ENCODE assay signal across 1 cellular context in the genomic region with DNA sequence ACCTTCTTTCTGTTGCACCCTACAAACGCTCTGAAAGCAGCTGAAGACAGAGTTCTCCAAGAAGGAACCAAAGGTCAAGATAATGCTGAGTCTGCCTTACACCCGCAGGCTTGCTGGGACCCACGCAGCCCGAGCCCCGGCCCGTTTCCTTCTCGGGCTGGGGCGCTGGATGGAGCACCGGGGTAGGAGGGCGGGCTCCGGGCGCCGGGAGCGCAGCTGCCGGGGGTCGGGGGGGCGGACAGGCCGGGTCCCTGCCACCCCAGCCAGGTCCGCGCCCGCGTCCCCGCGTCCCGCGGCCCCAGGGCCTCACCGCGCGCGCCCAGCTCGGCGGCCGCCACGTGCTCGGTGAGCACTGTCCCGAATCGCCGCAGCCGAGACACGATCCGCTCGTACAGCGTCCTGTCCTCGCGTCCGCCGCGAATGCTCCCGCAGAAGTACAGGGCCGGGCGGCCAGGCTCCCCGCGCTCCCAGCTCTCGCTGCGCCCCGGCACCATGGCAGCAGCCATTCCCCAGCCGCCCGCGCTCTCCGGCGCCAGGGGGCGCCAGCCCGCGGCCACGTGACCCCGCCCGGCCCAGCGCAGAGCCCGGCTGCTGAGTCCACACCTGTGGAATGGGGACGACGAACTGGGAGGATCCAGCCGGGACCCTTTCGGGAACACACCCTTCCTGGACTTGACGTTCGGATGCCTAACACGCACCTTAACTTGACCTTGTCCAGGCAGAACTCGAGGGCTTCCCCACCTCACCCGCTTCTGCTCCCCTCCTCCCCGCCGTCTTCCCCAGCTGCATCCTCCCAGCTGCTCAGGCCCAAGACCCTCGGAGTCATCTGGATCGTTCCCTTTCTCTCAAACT.
TF ChIP-seq lines count a peak whose summit lies in the region.

A gene with protein sequence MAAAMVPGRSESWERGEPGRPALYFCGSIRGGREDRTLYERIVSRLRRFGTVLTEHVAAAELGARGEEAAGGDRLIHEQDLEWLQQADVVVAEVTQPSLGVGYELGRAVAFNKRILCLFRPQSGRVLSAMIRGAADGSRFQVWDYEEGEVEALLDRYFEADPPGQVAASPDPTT (minus strand): TSS at position 531 of the 852 bp plus-strand sequence. CDS start 25 bp downstream, at position 506.

TF ChIP-seq in HepG2, 621 proteins besides CTCF, POLR2A, EP300 and RAD21 (continued from another document and continues in another):
- TF ChIP-seq RORA (CRISPR knock-in tag; IDR thresholded peaks at IDR 0.05), result no peak
- TF ChIP-seq ETV5 (CRISPR knock-in tag; IDR thresholded peaks at IDR 0.05; ENCODE audit: borderline replicate concordance), result 0 out of 2 replicates have a peak, but pooled peaks have one; percentile 23
- peak; percentile 75; the same call in 1 of the 2 replicates for TF ChIP-seq ESRRA (CRISPR knock-in tag; IDR thresholded peaks at IDR 0.05; ENCODE audit: low read depth)
- TF ChIP-seq STAT5B (CRISPR knock-in tag; IDR thresholded peaks at IDR 0.05), result no peak; the same call in 1 of the 2 replicates
- TF ChIP-seq MTA1 (CRISPR knock-in tag; IDR thresholded peaks at IDR 0.05; ENCODE audit: borderline replicate concordance), result peak; percentile 91
- TF ChIP-seq, protein P1, sequence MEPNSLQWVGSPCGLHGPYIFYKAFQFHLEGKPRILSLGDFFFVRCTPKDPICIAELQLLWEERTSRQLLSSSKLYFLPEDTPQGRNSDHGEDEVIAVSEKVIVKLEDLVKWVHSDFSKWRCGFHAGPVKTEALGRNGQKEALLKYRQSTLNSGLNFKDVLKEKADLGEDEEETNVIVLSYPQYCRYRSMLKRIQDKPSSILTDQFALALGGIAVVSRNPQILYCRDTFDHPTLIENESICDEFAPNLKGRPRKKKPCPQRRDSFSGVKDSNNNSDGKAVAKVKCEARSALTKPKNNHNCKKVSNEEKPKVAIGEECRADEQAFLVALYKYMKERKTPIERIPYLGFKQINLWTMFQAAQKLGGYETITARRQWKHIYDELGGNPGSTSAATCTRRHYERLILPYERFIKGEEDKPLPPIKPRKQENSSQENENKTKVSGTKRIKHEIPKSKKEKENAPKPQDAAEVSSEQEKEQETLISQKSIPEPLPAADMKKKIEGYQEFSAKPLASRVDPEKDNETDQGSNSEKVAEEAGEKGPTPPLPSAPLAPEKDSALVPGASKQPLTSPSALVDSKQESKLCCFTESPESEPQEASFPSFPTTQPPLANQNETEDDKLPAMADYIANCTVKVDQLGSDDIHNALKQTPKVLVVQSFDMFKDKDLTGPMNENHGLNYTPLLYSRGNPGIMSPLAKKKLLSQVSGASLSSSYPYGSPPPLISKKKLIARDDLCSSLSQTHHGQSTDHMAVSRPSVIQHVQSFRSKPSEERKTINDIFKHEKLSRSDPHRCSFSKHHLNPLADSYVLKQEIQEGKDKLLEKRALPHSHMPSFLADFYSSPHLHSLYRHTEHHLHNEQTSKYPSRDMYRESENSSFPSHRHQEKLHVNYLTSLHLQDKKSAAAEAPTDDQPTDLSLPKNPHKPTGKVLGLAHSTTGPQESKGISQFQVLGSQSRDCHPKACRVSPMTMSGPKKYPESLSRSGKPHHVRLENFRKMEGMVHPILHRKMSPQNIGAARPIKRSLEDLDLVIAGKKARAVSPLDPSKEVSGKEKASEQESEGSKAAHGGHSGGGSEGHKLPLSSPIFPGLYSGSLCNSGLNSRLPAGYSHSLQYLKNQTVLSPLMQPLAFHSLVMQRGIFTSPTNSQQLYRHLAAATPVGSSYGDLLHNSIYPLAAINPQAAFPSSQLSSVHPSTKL (CRISPR knock-in tag; IDR thresholded peaks at IDR 0.05), result peak; percentile 33; the same call in 1 of the 2 replicates
- peak; percentile 36; the same call in 1 of the 2 replicates for TF ChIP-seq HMG20A (CRISPR knock-in tag; IDR thresholded peaks at IDR 0.05; ENCODE audit: borderline replicate concordance)
- TF ChIP-seq ISL2 (CRISPR knock-in tag; IDR thresholded peaks at IDR 0.05), result peak; percentile 60
- TF ChIP-seq PHF20 (CRISPR knock-in tag; IDR thresholded peaks at IDR 0.05), result peak; percentile 60
- TF ChIP-seq SPEN (CRISPR knock-in tag; IDR thresholded peaks at IDR 0.05; ENCODE audit: low read depth), result peak; percentile 81; the same call in 1 of the 2 replicates
- TF ChIP-seq ZKSCAN8 (CRISPR knock-in tag; IDR thresholded peaks at IDR 0.05; ENCODE audit: borderline replicate concordance), result peak; percentile 29; the same call in 1 of the 2 replicates
- TF ChIP-seq ZNF83 (CRISPR knock-in tag; IDR thresholded peaks at IDR 0.05; ENCODE audit: borderline replicate concordance), result peak; percentile 26
- TF ChIP-seq, protein P2, sequence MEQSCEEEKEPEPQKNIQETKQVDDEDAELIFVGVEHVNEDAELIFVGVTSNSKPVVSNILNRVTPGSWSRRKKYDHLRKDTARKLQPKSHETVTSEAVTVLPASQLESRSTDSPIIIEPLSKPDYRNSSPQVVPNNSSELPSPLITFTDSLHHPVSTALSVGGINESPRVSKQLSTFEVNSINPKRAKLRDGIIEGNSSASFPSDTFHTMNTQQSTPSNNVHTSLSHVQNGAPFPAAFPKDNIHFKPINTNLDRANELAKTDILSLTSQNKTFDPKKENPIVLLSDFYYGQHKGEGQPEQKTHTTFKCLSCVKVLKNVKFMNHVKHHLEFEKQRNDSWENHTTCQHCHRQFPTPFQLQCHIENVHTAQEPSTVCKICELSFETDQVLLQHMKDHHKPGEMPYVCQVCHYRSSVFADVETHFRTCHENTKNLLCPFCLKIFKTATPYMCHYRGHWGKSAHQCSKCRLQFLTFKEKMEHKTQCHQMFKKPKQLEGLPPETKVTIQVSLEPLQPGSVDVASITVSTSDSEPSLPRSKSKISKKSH (CRISPR knock-in tag; IDR thresholded peaks at IDR 0.05; ENCODE audit: borderline replicate concordance), result no peak; the same call in 1 of the 2 replicates
- TF ChIP-seq, protein P3, sequence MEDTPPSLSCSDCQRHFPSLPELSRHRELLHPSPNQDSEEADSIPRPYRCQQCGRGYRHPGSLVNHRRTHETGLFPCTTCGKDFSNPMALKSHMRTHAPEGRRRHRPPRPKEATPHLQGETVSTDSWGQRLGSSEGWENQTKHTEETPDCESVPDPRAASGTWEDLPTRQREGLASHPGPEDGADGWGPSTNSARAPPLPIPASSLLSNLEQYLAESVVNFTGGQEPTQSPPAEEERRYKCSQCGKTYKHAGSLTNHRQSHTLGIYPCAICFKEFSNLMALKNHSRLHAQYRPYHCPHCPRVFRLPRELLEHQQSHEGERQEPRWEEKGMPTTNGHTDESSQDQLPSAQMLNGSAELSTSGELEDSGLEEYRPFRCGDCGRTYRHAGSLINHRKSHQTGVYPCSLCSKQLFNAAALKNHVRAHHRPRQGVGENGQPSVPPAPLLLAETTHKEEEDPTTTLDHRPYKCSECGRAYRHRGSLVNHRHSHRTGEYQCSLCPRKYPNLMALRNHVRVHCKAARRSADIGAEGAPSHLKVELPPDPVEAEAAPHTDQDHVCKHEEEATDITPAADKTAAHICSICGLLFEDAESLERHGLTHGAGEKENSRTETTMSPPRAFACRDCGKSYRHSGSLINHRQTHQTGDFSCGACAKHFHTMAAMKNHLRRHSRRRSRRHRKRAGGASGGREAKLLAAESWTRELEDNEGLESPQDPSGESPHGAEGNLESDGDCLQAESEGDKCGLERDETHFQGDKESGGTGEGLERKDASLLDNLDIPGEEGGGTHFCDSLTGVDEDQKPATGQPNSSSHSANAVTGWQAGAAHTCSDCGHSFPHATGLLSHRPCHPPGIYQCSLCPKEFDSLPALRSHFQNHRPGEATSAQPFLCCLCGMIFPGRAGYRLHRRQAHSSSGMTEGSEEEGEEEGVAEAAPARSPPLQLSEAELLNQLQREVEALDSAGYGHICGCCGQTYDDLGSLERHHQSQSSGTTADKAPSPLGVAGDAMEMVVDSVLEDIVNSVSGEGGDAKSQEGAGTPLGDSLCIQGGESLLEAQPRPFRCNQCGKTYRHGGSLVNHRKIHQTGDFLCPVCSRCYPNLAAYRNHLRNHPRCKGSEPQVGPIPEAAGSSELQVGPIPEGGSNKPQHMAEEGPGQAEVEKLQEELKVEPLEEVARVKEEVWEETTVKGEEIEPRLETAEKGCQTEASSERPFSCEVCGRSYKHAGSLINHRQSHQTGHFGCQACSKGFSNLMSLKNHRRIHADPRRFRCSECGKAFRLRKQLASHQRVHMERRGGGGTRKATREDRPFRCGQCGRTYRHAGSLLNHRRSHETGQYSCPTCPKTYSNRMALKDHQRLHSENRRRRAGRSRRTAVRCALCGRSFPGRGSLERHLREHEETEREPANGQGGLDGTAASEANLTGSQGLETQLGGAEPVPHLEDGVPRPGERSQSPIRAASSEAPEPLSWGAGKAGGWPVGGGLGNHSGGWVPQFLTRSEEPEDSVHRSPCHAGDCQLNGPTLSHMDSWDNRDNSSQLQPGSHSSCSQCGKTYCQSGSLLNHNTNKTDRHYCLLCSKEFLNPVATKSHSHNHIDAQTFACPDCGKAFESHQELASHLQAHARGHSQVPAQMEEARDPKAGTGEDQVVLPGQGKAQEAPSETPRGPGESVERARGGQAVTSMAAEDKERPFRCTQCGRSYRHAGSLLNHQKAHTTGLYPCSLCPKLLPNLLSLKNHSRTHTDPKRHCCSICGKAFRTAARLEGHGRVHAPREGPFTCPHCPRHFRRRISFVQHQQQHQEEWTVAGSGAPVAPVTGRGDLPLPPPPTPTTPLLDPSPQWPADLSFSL (CRISPR knock-in tag; IDR thresholded peaks at IDR 0.05), result no peak
- no peak for TF ChIP-seq ZNF350 (CRISPR knock-in tag; IDR thresholded peaks at IDR 0.05; ENCODE audit: borderline replicate concordance, low read depth)
- peak; percentile 82; the same call in 1 of the 2 replicates for TF ChIP-seq BRCA1 (CRISPR knock-in tag; IDR thresholded peaks at IDR 0.05)
- no peak for TF ChIP-seq NPAS2 (CRISPR knock-in tag; IDR thresholded peaks at IDR 0.05; ENCODE audit: borderline replicate concordance)
- TF ChIP-seq, protein P4, sequence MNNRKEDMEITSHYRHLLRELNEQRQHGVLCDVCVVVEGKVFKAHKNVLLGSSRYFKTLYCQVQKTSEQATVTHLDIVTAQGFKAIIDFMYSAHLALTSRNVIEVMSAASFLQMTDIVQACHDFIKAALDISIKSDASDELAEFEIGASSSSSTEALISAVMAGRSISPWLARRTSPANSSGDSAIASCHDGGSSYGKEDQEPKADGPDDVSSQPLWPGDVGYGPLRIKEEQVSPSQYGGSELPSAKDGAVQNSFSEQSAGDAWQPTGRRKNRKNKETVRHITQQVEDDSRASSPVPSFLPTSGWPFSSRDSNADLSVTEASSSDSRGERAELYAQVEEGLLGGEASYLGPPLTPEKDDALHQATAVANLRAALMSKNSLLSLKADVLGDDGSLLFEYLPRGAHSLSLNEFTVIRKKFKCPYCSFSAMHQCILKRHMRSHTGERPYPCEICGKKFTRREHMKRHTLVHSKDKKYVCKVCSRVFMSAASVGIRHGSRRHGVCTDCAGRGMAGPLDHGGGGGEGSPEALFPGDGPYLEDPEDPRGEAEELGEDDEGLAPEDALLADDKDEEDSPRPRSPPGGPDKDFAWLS (CRISPR knock-in tag; IDR thresholded peaks at IDR 0.05; ENCODE audit: borderline replicate concordance), result no peak
- TF ChIP-seq DNMT3B (CRISPR knock-in tag; conservative IDR thresholded peaks at IDR 0.05), result no peak
- TF ChIP-seq, protein P5, sequence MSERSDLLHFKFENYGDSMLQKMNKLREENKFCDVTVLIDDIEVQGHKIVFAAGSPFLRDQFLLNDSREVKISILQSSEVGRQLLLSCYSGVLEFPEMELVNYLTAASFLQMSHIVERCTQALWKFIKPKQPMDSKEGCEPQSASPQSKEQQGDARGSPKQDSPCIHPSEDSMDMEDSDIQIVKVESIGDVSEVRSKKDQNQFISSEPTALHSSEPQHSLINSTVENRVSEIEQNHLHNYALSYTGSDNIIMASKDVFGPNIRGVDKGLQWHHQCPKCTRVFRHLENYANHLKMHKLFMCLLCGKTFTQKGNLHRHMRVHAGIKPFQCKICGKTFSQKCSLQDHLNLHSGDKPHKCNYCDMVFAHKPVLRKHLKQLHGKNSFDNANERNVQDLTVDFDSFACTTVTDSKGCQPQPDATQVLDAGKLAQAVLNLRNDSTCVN (CRISPR knock-in tag; IDR thresholded peaks at IDR 0.05; ENCODE audit: borderline replicate concordance), result 0 out of 2 replicates have a peak, but pooled peaks have one; percentile 50
- TF ChIP-seq KAT2B (IDR thresholded peaks at IDR 0.05; ENCODE audit: borderline replicate concordance, low read depth, low read length), result no peak
- TF ChIP-seq, protein P6, sequence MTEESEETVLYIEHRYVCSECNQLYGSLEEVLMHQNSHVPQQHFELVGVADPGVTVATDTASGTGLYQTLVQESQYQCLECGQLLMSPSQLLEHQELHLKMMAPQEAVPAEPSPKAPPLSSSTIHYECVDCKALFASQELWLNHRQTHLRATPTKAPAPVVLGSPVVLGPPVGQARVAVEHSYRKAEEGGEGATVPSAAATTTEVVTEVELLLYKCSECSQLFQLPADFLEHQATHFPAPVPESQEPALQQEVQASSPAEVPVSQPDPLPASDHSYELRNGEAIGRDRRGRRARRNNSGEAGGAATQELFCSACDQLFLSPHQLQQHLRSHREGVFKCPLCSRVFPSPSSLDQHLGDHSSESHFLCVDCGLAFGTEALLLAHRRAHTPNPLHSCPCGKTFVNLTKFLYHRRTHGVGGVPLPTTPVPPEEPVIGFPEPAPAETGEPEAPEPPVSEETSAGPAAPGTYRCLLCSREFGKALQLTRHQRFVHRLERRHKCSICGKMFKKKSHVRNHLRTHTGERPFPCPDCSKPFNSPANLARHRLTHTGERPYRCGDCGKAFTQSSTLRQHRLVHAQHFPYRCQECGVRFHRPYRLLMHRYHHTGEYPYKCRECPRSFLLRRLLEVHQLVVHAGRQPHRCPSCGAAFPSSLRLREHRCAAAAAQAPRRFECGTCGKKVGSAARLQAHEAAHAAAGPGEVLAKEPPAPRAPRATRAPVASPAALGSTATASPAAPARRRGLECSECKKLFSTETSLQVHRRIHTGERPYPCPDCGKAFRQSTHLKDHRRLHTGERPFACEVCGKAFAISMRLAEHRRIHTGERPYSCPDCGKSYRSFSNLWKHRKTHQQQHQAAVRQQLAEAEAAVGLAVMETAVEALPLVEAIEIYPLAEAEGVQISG (CRISPR knock-in tag; IDR thresholded peaks at IDR 0.05), result peak; percentile 86
- TF ChIP-seq, protein P7, sequence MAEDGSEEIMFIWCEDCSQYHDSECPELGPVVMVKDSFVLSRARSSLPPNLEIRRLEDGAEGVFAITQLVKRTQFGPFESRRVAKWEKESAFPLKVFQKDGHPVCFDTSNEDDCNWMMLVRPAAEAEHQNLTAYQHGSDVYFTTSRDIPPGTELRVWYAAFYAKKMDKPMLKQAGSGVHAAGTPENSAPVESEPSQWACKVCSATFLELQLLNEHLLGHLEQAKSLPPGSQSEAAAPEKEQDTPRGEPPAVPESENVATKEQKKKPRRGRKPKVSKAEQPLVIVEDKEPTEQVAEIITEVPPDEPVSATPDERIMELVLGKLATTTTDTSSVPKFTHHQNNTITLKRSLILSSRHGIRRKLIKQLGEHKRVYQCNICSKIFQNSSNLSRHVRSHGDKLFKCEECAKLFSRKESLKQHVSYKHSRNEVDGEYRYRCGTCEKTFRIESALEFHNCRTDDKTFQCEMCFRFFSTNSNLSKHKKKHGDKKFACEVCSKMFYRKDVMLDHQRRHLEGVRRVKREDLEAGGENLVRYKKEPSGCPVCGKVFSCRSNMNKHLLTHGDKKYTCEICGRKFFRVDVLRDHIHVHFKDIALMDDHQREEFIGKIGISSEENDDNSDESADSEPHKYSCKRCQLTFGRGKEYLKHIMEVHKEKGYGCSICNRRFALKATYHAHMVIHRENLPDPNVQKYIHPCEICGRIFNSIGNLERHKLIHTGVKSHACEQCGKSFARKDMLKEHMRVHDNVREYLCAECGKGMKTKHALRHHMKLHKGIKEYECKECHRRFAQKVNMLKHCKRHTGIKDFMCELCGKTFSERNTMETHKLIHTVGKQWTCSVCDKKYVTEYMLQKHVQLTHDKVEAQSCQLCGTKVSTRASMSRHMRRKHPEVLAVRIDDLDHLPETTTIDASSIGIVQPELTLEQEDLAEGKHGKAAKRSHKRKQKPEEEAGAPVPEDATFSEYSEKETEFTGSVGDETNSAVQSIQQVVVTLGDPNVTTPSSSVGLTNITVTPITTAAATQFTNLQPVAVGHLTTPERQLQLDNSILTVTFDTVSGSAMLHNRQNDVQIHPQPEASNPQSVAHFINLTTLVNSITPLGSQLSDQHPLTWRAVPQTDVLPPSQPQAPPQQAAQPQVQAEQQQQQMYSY (CRISPR knock-in tag; IDR thresholded peaks at IDR 0.05), result peak; percentile 85
- TF ChIP-seq ZNF17 (CRISPR knock-in tag; IDR thresholded peaks at IDR 0.05), result no peak
- no peak for TF ChIP-seq HMG20B (CRISPR knock-in tag; conservative IDR thresholded peaks at IDR 0.05)
